Comparison of ENCODE assay signal across 14 cellular contexts in genomic region chr17:57068222-57068658, GRCh38. TPM values are rescaled to one million over a fixed set of nuclear protein-coding genes. Genes with fewer than 3 reads are reported as not detected.
DNase-seq lines count a peak whose midpoint lies in the region; ATAC-seq, FAIRE-seq and TF ChIP-seq lines count a peak whose summit lies in the region.
"Had no signal": no experiment of that assay in that cellular context is flagged by ENCODE, and none has a peak within 500 bp of the region (broad histone marks: within the 10 kb centered on the region; RNA-seq: fewer than 3 reads in every experiment).

No MANE protein-coding gene starts in this region.

- no peak for TF ChIP-seq POLR2A in H54 (IDR thresholded peaks at IDR 0.05; ENCODE audit: low read depth, low read length)

- no peaks in the 10 kb centered on the region for H3K36me3 Mint-ChIP-seq in endodermal cell (ENCODE audit: low read depth)

- FAIRE-seq in H54 (lab: Jason Lieb, UNC), result no peak

- H3K9me3 Mint-ChIP-seq in endodermal cell, result no peaks in the 10 kb centered on the region
- H3K9me3 Mint-ChIP-seq: IgD-negative memory B cell had no signal

- DNase-seq in H54 (ENCODE audit: insufficient read length, low spot score) (peak; percentile 34), NCI-H226 (peak; percentile 11), endodermal cell (peak; percentile 87), omental fat pad (ENCODE audit: low spot score) (no peak), middle frontal gyrus (ENCODE audit: extremely low spot score, low spot score) (no peak), hepatic stellate cell (ENCODE audit: low spot score) (no peak)
- DNase-seq in activated CD4-positive, CD25-positive, alpha-beta regulatory T cell (lab: John Stamatoyannopoulos, UW), result no peak
- DNase-seq: activated T-cell treated with anti-CD3 and anti-CD28 coated beads, Interleukin-2, amount 50 U/mL, for 1 hour; retina; stimulated activated naive CD8-positive, alpha-beta T cell treated with anti-CD3 and anti-CD28 coated beads, Interleukin-15, Interleukin-2, amounts not matched to agents 100 U/mL and 50 U/mL, for 24 hours had no signal

- no peaks in the 10 kb centered on the region for H3K9me3 ChIP-seq in endodermal cell (ENCODE audit: control insufficient read depth, low read length)
- H3K9me3 ChIP-seq: adrenal gland had no signal

- H3K4me3 Mint-ChIP-seq in endodermal cell, result no peak overlapping the region
- H3K4me3 Mint-ChIP-seq: IgD-negative memory B cell had no signal

- no peak overlapping the region for H3K27ac ChIP-seq in endodermal cell (ENCODE audit: low read depth, low read length)
- H3K27ac ChIP-seq: adrenal gland, C4-2B, coronary artery had no signal

- ATAC-seq in omental fat pad (ENCODE audit: low FRiP score), result peak; percentile 94
- ATAC-seq: stimulated activated naive CD8-positive, alpha-beta T cell treated with anti-CD3 and anti-CD28 coated beads, Interleukin-15, Interleukin-2, amounts not matched to agents 100 U/mL and 50 U/mL, for 24 hours had no signal

- no peak overlapping the region for H3K9ac ChIP-seq in endodermal cell (ENCODE audit: extremely low read depth, low read length, poor library complexity, severe bottlenecking)

- H3K27me3 Mint-ChIP-seq in endodermal cell (ENCODE audit: insufficient read depth), result peaks cover 6% of the 10 kb centered on the region
- H3K27me3 Mint-ChIP-seq: IgD-negative memory B cell had no signal

- 56 to 57% methylated on average over 1 of the region's 4 CpGs for WGBS in endodermal cell (ENCODE audit: insufficient coverage in 1 of 2, insufficient read length in 1 of 2), 2 experiments

- no peak overlapping the region for H3K27ac Mint-ChIP-seq in endodermal cell
- H3K27ac Mint-ChIP-seq: IgD-negative memory B cell had no signal

- no peaks in the 10 kb centered on the region for H3K27me3 ChIP-seq in endodermal cell (ENCODE audit: control insufficient read depth, insufficient read depth, low read length, poor library complexity, severe bottlenecking)
- H3K27me3 ChIP-seq: adrenal gland had no signal

- TF ChIP-seq CTCF in endodermal cell (conservative IDR thresholded peaks at IDR 0.05) (no peak), omental fat pad (IDR thresholded peaks at IDR 0.05) (no peak)

- no peaks in the 10 kb centered on the region for H3K36me3 ChIP-seq in endodermal cell (ENCODE audit: control insufficient read depth, insufficient read depth, low read length)
- H3K36me3 ChIP-seq: adrenal gland had no signal

- no peak overlapping the region for H3K4me3 ChIP-seq in endodermal cell (ENCODE audit: low read length)
- H3K4me3 ChIP-seq: adrenal gland, coronary artery had no signal

- no peaks in the 10 kb centered on the region for H3K4me1 ChIP-seq in endodermal cell (ENCODE audit: control insufficient read depth, insufficient read depth, low read length)
- H3K4me1 ChIP-seq: adrenal gland had no signal

- H3K4me1 Mint-ChIP-seq in endodermal cell, result peaks cover 8% of the 10 kb centered on the region
- H3K4me1 Mint-ChIP-seq: IgD-negative memory B cell had no signal

RNA-seq across cellular contexts. Expression of gene AKAP1, which starts 16.8 kb away (rescaled TPM):
- total RNA-seq in endodermal cell, result 10 to 100 TPM; 11.6 to 18.5 TPM
- polyA plus RNA-seq in endodermal cell (2013, experiment 1 of 2), result 17.3 TPM
- 12.7 TPM for polyA plus RNA-seq in endodermal cell (2013, experiment 2 of 2)
- 10 to 100 TPM; 29.4 to 89.0 (median 36.1) TPM for total RNA-seq in omental fat pad

Comparison
In these comparisons a context has a peak if more than half of its experiments do, and no peak if none do; other contexts are left out.
1. DNase-seq: peak in H54 (single experiment), NCI-H226 (single experiment) and endodermal cell (single experiment); none in omental fat pad (single experiment), middle frontal gyrus (single experiment), hepatic stellate cell (single experiment) and activated CD4-positive, CD25-positive, alpha-beta regulatory T cell (0 of 4).